In the genomic region with DNA sequence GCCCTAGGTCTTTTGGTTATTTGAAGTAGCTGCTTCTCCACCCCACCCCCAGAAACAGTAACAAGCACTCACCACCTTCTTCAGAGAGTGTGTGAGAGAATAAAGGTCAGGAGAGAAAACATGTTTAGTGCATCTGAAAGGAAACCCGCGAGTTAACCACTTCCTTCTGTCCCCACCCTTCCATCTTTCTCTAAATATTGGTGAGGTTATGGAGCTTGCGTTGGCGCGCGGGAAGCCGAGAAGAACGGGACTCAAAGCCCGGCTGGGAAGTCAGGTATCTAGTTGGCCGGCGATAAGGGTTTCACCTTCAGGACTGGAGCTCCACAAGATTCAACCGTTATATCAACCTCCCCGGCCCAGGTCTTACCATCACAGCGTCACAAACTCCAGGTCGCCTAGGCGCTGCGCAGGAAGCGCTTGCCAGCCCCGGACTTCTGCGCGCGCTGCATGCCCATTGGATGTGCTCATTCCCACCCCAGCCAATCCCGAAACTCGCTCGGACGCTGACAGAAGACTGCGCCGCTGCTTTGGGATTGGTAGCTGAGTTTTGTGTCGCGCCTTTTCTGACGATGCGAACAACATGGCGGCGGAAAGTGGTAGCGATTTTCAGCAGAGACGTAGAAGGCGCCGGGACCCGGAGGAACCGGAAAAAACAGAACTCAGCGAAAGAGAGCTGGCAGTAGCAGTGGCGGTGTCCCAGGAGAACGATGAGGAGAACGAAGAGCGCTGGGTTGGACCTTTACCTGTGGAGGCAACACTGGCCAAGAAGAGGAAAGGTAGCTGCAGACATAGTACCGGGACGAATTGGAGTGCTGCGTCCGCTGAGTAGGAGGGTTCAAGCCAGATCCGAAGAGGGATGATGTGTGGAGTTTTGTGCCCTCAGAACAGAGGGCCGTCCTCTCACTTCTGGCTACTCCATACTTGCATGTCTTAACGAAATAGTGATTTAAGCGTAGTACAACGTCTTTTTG, we compare ENCODE assay signal across 1 cellular context.
TF ChIP-seq lines count a peak whose summit lies in the region.

A gene with protein sequence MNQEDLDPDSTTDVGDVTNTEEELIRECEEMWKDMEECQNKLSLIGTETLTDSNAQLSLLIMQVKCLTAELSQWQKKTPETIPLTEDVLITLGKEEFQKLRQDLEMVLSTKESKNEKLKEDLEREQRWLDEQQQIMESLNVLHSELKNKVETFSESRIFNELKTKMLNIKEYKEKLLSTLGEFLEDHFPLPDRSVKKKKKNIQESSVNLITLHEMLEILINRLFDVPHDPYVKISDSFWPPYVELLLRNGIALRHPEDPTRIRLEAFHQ (minus strand): TSS at position 438 of the 971 bp plus-strand sequence. CDS start 8,261 bp downstream, outside the sequence.
A gene (plus strand): TSS at position 566 of the 971 bp plus-strand sequence. CDS start 15 bp downstream, at position 581.

TF ChIP-seq in HepG2, 621 proteins besides CTCF, POLR2A, EP300 and RAD21 (continued from another document and continues in another):
- TF ChIP-seq SRSF4 (IDR thresholded peaks at IDR 0.05; ENCODE audit: low read depth, low read length, poor library complexity, severe bottlenecking) (no peak), ZNF619 (CRISPR knock-in tag; IDR thresholded peaks at IDR 0.05) (0 out of 2 replicates have a peak, but pooled peaks have one; percentile 54), RCOR2 (CRISPR knock-in tag; IDR thresholded peaks at IDR 0.05) (no peak), PHF8 (CRISPR knock-in tag; IDR thresholded peaks at IDR 0.05) (peak; percentile 84), IKZF1 (IDR thresholded peaks at IDR 0.05) (no peak), FOXJ3 (CRISPR knock-in tag; IDR thresholded peaks at IDR 0.05; ENCODE audit: borderline replicate concordance) (peak; percentile 54; the same call in 1 of the 2 replicates), PPARG (CRISPR knock-in tag; conservative IDR thresholded peaks at IDR 0.05) (no peak), MAFK (conservative IDR thresholded peaks at IDR 0.05 in 1 of 2, IDR thresholded peaks at IDR 0.05 in 1 of 2; ENCODE audit: low read length in 2 of 2) (peak in 1 of 2 experiments; percentile 39; a peak in 2 of 4 replicates), YEATS4 (CRISPR knock-in tag; IDR thresholded peaks at IDR 0.05; ENCODE audit: borderline replicate concordance) (peak; percentile 75), RBM22 (optimal IDR thresholded peaks at IDR 0.05; ENCODE audit: low read length) (no peak), TBX2 (CRISPR knock-in tag; IDR thresholded peaks at IDR 0.05; ENCODE audit: borderline replicate concordance) (peak; percentile 80), FOXA3 (CRISPR knock-in tag; IDR thresholded peaks at IDR 0.05) (peak; percentile 52), KDM2A (CRISPR knock-in tag; IDR thresholded peaks at IDR 0.05; ENCODE audit: borderline replicate concordance, low read depth) (peak; percentile 86), ZSCAN25 (CRISPR knock-in tag; IDR thresholded peaks at IDR 0.05) (no peak), ZNF496 (CRISPR knock-in tag; IDR thresholded peaks at IDR 0.05; ENCODE audit: insufficient replicate concordance) (no peak), ISX (CRISPR knock-in tag; conservative IDR thresholded peaks at IDR 0.05) (no peak), NFYB (CRISPR knock-in tag; IDR thresholded peaks at IDR 0.05) (peak; percentile 99), RXRB (CRISPR knock-in tag; IDR thresholded peaks at IDR 0.05; ENCODE audit: borderline replicate concordance) (peak; percentile 57; the same call in 1 of the 2 replicates), SP4 (CRISPR knock-in tag; IDR thresholded peaks at IDR 0.05) (peak; percentile 81), ZNF674 (CRISPR knock-in tag; IDR thresholded peaks at IDR 0.05; ENCODE audit: low read depth) (no peak), HOXA3 (CRISPR knock-in tag; IDR thresholded peaks at IDR 0.05) (peak; percentile 98), ZNF737 (CRISPR knock-in tag; IDR thresholded peaks at IDR 0.05; ENCODE audit: borderline replicate concordance) (no peak), ELF1 (CRISPR knock-in tag; IDR thresholded peaks at IDR 0.05) (peak; percentile 67; the same call in 1 of the 2 replicates), REXO4 (CRISPR knock-in tag; IDR thresholded peaks at IDR 0.05; ENCODE audit: borderline replicate concordance) (no peak), SRSF1 (optimal IDR thresholded peaks at IDR 0.05; ENCODE audit: low read depth, low read length) (peak; percentile 52), CEBPB (IDR thresholded peaks at IDR 0.05; ENCODE audit: borderline replicate concordance, low read depth, low read length) (no peak), ZNF7 (CRISPR knock-in tag; IDR thresholded peaks at IDR 0.05) (no peak), ZNF138 (CRISPR knock-in tag; IDR thresholded peaks at IDR 0.05; ENCODE audit: low read depth) (0 out of 2 replicates have a peak, but pooled peaks have one; percentile 57), REPIN1 (CRISPR knock-in tag; IDR thresholded peaks at IDR 0.05; ENCODE audit: borderline replicate concordance, low read depth) (peak; percentile 94), NFKB2 (CRISPR knock-in tag; IDR thresholded peaks at IDR 0.05; ENCODE audit: borderline replicate concordance) (peak; percentile 82; the same call in 1 of the 2 replicates), ZNF768 (CRISPR knock-in tag; IDR thresholded peaks at IDR 0.05) (no peak), NRL (CRISPR knock-in tag; IDR thresholded peaks at IDR 0.05; ENCODE audit: borderline replicate concordance) (no peak; the same call in 1 of the 2 replicates), ZNF10 (CRISPR knock-in tag; IDR thresholded peaks at IDR 0.05; ENCODE audit: borderline replicate concordance, low read depth) (no peak), SRF (IDR thresholded peaks at IDR 0.05; ENCODE audit: low read depth, low read length) (no peak), ZNF781 (CRISPR knock-in tag; IDR thresholded peaks at IDR 0.05; ENCODE audit: borderline replicate concordance, not compliant biosample characterization) (peak; percentile 46)
- TF ChIP-seq, protein P1, sequence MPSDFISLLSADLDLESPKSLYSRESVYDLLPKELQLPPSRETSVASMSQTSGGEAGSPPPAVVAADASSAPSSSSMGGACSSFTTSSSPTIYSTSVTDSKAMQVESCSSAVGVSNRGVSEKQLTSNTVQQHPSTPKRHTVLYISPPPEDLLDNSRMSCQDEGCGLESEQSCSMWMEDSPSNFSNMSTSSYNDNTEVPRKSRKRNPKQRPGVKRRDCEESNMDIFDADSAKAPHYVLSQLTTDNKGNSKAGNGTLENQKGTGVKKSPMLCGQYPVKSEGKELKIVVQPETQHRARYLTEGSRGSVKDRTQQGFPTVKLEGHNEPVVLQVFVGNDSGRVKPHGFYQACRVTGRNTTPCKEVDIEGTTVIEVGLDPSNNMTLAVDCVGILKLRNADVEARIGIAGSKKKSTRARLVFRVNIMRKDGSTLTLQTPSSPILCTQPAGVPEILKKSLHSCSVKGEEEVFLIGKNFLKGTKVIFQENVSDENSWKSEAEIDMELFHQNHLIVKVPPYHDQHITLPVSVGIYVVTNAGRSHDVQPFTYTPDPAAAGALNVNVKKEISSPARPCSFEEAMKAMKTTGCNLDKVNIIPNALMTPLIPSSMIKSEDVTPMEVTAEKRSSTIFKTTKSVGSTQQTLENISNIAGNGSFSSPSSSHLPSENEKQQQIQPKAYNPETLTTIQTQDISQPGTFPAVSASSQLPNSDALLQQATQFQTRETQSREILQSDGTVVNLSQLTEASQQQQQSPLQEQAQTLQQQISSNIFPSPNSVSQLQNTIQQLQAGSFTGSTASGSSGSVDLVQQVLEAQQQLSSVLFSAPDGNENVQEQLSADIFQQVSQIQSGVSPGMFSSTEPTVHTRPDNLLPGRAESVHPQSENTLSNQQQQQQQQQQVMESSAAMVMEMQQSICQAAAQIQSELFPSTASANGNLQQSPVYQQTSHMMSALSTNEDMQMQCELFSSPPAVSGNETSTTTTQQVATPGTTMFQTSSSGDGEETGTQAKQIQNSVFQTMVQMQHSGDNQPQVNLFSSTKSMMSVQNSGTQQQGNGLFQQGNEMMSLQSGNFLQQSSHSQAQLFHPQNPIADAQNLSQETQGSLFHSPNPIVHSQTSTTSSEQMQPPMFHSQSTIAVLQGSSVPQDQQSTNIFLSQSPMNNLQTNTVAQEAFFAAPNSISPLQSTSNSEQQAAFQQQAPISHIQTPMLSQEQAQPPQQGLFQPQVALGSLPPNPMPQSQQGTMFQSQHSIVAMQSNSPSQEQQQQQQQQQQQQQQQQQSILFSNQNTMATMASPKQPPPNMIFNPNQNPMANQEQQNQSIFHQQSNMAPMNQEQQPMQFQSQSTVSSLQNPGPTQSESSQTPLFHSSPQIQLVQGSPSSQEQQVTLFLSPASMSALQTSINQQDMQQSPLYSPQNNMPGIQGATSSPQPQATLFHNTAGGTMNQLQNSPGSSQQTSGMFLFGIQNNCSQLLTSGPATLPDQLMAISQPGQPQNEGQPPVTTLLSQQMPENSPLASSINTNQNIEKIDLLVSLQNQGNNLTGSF (CRISPR knock-in tag; IDR thresholded peaks at IDR 0.05): 0 out of 2 replicates have a peak, but pooled peaks have one; percentile 54
- TF ChIP-seq, protein P2, sequence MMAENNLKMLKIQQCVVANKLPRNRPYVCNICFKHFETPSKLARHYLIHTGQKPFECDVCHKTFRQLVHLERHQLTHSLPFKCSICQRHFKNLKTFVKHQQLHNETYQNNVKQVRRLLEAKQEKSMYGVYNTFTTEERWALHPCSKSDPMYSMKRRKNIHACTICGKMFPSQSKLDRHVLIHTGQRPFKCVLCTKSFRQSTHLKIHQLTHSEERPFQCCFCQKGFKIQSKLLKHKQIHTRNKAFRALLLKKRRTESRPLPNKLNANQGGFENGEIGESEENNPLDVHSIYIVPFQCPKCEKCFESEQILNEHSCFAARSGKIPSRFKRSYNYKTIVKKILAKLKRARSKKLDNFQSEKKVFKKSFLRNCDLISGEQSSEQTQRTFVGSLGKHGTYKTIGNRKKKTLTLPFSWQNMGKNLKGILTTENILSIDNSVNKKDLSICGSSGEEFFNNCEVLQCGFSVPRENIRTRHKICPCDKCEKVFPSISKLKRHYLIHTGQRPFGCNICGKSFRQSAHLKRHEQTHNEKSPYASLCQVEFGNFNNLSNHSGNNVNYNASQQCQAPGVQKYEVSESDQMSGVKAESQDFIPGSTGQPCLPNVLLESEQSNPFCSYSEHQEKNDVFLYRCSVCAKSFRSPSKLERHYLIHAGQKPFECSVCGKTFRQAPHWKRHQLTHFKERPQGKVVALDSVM (CRISPR knock-in tag; IDR thresholded peaks at IDR 0.05): peak; percentile 48; the same call in 1 of the 2 replicates
- TF ChIP-seq, protein P3, sequence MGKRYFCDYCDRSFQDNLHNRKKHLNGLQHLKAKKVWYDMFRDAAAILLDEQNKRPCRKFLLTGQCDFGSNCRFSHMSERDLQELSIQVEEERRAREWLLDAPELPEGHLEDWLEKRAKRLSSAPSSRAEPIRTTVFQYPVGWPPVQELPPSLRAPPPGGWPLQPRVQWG (CRISPR knock-in tag; IDR thresholded peaks at IDR 0.05; ENCODE audit: borderline replicate concordance, low read depth): no peak
- TF ChIP-seq, protein P4, sequence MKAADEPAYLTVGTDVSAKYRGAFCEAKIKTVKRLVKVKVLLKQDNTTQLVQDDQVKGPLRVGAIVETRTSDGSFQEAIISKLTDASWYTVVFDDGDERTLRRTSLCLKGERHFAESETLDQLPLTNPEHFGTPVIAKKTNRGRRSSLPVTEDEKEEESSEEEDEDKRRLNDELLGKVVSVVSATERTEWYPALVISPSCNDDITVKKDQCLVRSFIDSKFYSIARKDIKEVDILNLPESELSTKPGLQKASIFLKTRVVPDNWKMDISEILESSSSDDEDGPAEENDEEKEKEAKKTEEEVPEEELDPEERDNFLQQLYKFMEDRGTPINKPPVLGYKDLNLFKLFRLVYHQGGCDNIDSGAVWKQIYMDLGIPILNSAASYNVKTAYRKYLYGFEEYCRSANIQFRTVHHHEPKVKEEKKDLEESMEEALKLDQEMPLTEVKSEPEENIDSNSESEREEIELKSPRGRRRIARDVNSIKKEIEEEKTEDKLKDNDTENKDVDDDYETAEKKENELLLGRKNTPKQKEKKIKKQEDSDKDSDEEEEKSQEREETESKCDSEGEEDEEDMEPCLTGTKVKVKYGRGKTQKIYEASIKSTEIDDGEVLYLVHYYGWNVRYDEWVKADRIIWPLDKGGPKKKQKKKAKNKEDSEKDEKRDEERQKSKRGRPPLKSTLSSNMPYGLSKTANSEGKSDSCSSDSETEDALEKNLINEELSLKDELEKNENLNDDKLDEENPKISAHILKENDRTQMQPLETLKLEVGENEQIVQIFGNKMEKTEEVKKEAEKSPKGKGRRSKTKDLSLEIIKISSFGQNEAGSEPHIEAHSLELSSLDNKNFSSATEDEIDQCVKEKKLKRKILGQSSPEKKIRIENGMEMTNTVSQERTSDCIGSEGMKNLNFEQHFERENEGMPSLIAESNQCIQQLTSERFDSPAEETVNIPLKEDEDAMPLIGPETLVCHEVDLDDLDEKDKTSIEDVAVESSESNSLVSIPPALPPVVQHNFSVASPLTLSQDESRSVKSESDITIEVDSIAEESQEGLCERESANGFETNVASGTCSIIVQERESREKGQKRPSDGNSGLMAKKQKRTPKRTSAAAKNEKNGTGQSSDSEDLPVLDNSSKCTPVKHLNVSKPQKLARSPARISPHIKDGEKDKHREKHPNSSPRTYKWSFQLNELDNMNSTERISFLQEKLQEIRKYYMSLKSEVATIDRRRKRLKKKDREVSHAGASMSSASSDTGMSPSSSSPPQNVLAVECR (CRISPR knock-in tag; IDR thresholded peaks at IDR 0.05; ENCODE audit: borderline replicate concordance): peak; percentile 98
- TF ChIP-seq, protein P5, sequence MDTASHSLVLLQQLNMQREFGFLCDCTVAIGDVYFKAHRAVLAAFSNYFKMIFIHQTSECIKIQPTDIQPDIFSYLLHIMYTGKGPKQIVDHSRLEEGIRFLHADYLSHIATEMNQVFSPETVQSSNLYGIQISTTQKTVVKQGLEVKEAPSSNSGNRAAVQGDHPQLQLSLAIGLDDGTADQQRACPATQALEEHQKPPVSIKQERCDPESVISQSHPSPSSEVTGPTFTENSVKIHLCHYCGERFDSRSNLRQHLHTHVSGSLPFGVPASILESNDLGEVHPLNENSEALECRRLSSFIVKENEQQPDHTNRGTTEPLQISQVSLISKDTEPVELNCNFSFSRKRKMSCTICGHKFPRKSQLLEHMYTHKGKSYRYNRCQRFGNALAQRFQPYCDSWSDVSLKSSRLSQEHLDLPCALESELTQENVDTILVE (CRISPR knock-in tag; IDR thresholded peaks at IDR 0.05): no peak
- TF ChIP-seq, protein P6, sequence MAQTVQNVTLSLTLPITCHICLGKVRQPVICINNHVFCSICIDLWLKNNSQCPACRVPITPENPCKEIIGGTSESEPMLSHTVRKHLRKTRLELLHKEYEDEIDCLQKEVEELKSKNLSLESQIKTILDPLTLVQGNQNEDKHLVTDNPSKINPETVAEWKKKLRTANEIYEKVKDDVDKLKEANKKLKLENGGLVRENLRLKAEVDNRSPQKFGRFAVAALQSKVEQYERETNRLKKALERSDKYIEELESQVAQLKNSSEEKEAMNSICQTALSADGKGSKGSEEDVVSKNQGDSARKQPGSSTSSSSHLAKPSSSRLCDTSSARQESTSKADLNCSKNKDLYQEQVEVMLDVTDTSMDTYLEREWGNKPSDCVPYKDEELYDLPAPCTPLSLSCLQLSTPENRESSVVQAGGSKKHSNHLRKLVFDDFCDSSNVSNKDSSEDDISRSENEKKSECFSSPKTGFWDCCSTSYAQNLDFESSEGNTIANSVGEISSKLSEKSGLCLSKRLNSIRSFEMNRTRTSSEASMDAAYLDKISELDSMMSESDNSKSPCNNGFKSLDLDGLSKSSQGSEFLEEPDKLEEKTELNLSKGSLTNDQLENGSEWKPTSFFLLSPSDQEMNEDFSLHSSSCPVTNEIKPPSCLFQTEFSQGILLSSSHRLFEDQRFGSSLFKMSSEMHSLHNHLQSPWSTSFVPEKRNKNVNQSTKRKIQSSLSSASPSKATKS (CRISPR knock-in tag; IDR thresholded peaks at IDR 0.05): no peak
